10 cellular contexts compared by ENCODE assay signal in genomic region chr1:241600496-241600901, GRCh38. TPM values are rescaled to one million over a fixed set of nuclear protein-coding genes. Genes with fewer than 3 reads are reported as not detected.
DNase-seq lines count a peak whose midpoint lies in the region; ATAC-seq and TF ChIP-seq lines count a peak whose summit lies in the region.
"Had no signal": no experiment of that assay in that cellular context is flagged by ENCODE, and none has a peak within 500 bp of the region (broad histone marks: within the 10 kb centered on the region; RNA-seq: fewer than 3 reads in every experiment).

No MANE protein-coding gene starts in this region.

- no peak overlapping the region for H2AFZ ChIP-seq in smooth muscle cell (ENCODE audit: low read depth)

- no peak for TF ChIP-seq POLR2A in testis (IDR thresholded peaks at IDR 0.05)

- intact Hi-C loops in testis (cut with DNase I; ENCODE audit: low total_unique reads), result no loop called here

- H3K36me3 ChIP-seq in smooth muscle cell (ENCODE audit: low read depth) (no peaks in the 10 kb centered on the region), testis (ENCODE audit: low read depth, missing control alignments) (no peaks in the 10 kb centered on the region)

- no peaks in the 10 kb centered on the region for H3K9me3 Mint-ChIP-seq in activated naive CD4-positive, alpha-beta T cell treated with anti-CD3 and anti-CD28 coated beads, Interleukin-2, amount 50 U/mL, for 72 hours
- H3K9me3 Mint-ChIP-seq: natural killer cell treated with Interleukin-12 subunit alpha and Interleukin-12 subunit beta and Interleukin-15 and Interleukin-18, amount 100 ng/mL, for 72 hours had no signal

- H3K4me3 ChIP-seq in smooth muscle cell, result no peak overlapping the region
- H3K4me3 ChIP-seq in testis, result no peak overlapping the region

- POLR2A ChIA-PET in RWPE1 (lab: Yijun Ruan, JAX; ENCODE audit: low non-redundant PET), result no interaction called here

- no peaks in the 10 kb centered on the region for H4K20me1 ChIP-seq in smooth muscle cell (ENCODE audit: low read depth)

- H3K4me1 ChIP-seq in smooth muscle cell (ENCODE audit: low read depth) (no peaks in the 10 kb centered on the region), testis (no peaks in the 10 kb centered on the region)

- H3K27me3 ChIP-seq in smooth muscle cell (ENCODE audit: low read depth) (no peaks in the 10 kb centered on the region), testis (no peaks in the 10 kb centered on the region)

- WGBS in smooth muscle cell (ENCODE audit: low lambda C conversion rate), result 0% methylated on average over 2 of the region's 2 CpGs
- 82 to 90% methylated on average over 2 of the region's 2 CpGs for WGBS in testis, 2 donors

- ATAC-seq in activated naive CD4-positive, alpha-beta T cell treated with anti-CD3 and anti-CD28 coated beads, Interleukin-2, amount 50 U/mL, for 72 hours, result peak; percentile 34 to 92
- peak; percentile 85 for ATAC-seq in HG02678 (IDR thresholded peaks at IDR 0.05; ENCODE audit: unreplicated experiment)

- H3K9ac ChIP-seq in smooth muscle cell (ENCODE audit: low read depth), result no peak overlapping the region
- H3K9ac ChIP-seq: KMS-11 had no signal

- peak overlapping the region; percentile 43 for H3K27ac ChIP-seq in smooth muscle cell (ENCODE audit: low read depth)
- no peak overlapping the region for H3K27ac ChIP-seq in RWPE1
- H3K27ac ChIP-seq in testis, result no peak overlapping the region
- H3K27ac ChIP-seq: KMS-11 had no signal

- peaks cover 14 to 18% of the 10 kb centered on the region in 2 donors for H3K36me3 Mint-ChIP-seq in activated naive CD4-positive, alpha-beta T cell treated with anti-CD3 and anti-CD28 coated beads, Interleukin-2, amount 50 U/mL, for 72 hours
- H3K36me3 Mint-ChIP-seq: natural killer cell treated with Interleukin-12 subunit alpha and Interleukin-12 subunit beta and Interleukin-15 and Interleukin-18, amount 100 ng/mL, for 72 hours had no signal

- H3K9me3 ChIP-seq in smooth muscle cell (replicated peaks; ENCODE audit: low read depth) (no peaks in the 10 kb centered on the region), testis (no peaks in the 10 kb centered on the region)

- CTCF ChIA-PET in RWPE1 (lab: Yijun Ruan, JAX), result interaction anchor here (1.1 kb wide), 1 partner anchor 11 kb away, joined by 5 read pairs; no protein-coding TSS in a partner anchor

- DNase-seq in activated naive CD4-positive, alpha-beta T cell treated with anti-CD3 and anti-CD28 coated beads, Interleukin-2, amount 50 U/mL, for 72 hours (ENCODE audit: low spot score in 2 of 2), result no peak
- no peak for DNase-seq in activated naive CD4-positive, alpha-beta T cell treated with Interleukin-2 at 50 U/mL for 16 hours
- DNase-seq in NAMALWA (ENCODE audit: low spot score) (peak; percentile 12), smooth muscle cell (lab: John Stamatoyannopoulos, UW; ENCODE audit: unreplicated experiment) (no peak), NCI-H146 treated with DMSO at 0.1 percent for 48 hours (lab: John Stamatoyannopoulos, UW; ENCODE audit: unreplicated experiment) (no peak), RWPE1 (ENCODE audit: low spot score) (no peak), testis (no peak)

- H3K4me2 ChIP-seq in smooth muscle cell, result peak overlapping the region; percentile 6
- H3K4me2 ChIP-seq: KMS-11 had no signal

- no peaks in the 10 kb centered on the region for H3F3A ChIP-seq in smooth muscle cell (ENCODE audit: low read depth)

- TF ChIP-seq CTCF in smooth muscle cell (IDR thresholded peaks at IDR 0.05; ENCODE audit: borderline replicate concordance, insufficient read depth, poor library complexity, severe bottlenecking) (no peak), RWPE1 (conservative IDR thresholded peaks at IDR 0.05; ENCODE audit: low read depth) (no peak), testis (IDR thresholded peaks at IDR 0.05) (no peak)

- peak overlapping the region in 1 of 2 donors; percentile 63 for H3K27ac Mint-ChIP-seq in activated naive CD4-positive, alpha-beta T cell treated with anti-CD3 and anti-CD28 coated beads, Interleukin-2, amount 50 U/mL, for 72 hours
- H3K27ac Mint-ChIP-seq: natural killer cell treated with Interleukin-12 subunit alpha and Interleukin-12 subunit beta and Interleukin-15 and Interleukin-18, amount 100 ng/mL, for 72 hours had no signal

- no peaks in the 10 kb centered on the region for H3K79me2 ChIP-seq in smooth muscle cell (ENCODE audit: low read depth)

RNA-seq across cellular contexts. Expression of gene CHML, which starts 39.7 kb away (rescaled TPM):
- 10 to 100 TPM; 13.1 to 16.2 TPM for total RNA-seq in activated naive CD4-positive, alpha-beta T cell treated with anti-CD3 and anti-CD28 coated beads, Interleukin-2, amount 50 U/mL, for 72 hours
- total RNA-seq in smooth muscle cell (11.3 and 11.5 TPM in 2 replicates), testis (10 to 100 TPM; 20.0 to 26.2 TPM)
- polyA plus RNA-seq in smooth muscle cell (2.3 and 3.9 TPM in 2 replicates), testis (ENCODE audit: insufficient read depth, low read depth, low replicate concordance) (5.8 TPM)

RNA-seq across cellular contexts. Expression of gene OPN3, which starts 39.7 kb away (rescaled TPM):
- total RNA-seq in activated naive CD4-positive, alpha-beta T cell treated with anti-CD3 and anti-CD28 coated beads, Interleukin-2, amount 50 U/mL, for 72 hours, result 10 to 100 TPM in 1 of 2 donors, 1 to 10 TPM in 1; 8.2 to 13.6 TPM
- total RNA-seq in smooth muscle cell (28.6 and 33.0 TPM in 2 replicates), testis (10 to 100 TPM; 41.4 to 45.8 TPM)
- polyA plus RNA-seq in smooth muscle cell (24.8 and 29.9 TPM in 2 replicates), testis (ENCODE audit: insufficient read depth, low read depth, low replicate concordance) (25.8 TPM)

RNA-seq across cellular contexts. Expression of gene WDR64, which starts 51.6 kb away (rescaled TPM):
- total RNA-seq in activated naive CD4-positive, alpha-beta T cell treated with anti-CD3 and anti-CD28 coated beads, Interleukin-2, amount 50 U/mL, for 72 hours, result not detected
- not detected in 2 replicates for total RNA-seq in smooth muscle cell
- 0.44 TPM in 1 of 2 replicates, not detected in the other for polyA plus RNA-seq in smooth muscle cell
- total RNA-seq in testis, result 1 to 10 TPM; 4.3 to 5.5 TPM
- 7.1 TPM for polyA plus RNA-seq in testis (ENCODE audit: insufficient read depth, low read depth, low replicate concordance)
- total RNA-seq: natural killer cell treated with Interleukin-12 subunit alpha and Interleukin-12 subunit beta and Interleukin-15 and Interleukin-18, amount 100 ng/mL, for 72 hours had no signal
